5 cellular contexts compared by ENCODE assay signal in genomic region chr16:72865258-72865657, GRCh38.
"Had no signal": no experiment of that assay in that cellular context is flagged by ENCODE, and none has a peak within 500 bp of the region (broad histone marks: within the 10 kb centered on the region; RNA-seq: fewer than 3 reads in every experiment).

No MANE protein-coding gene starts in this region.

- DNase-seq: H9, HCEC 1CT, IMR-90 had no signal

- H3K4me3 ChIP-seq: GM23338, K562 had no signal

- ATAC-seq: GM23338, K562 had no signal
